Comparison of ENCODE assay signal across 8 cellular contexts in genomic region chr11:74493816-74494630, GRCh38. TPM values are rescaled to one million over a fixed set of nuclear protein-coding genes. Genes with fewer than 3 reads are reported as not detected.
A peak's percentile ranks its signal among the peaks of the same experiment; 100 is the strongest.
DNase-seq lines count a peak whose midpoint lies in the region; ATAC-seq, FAIRE-seq and TF ChIP-seq lines count a peak whose summit lies in the region.

No MANE protein-coding gene starts in this region.

- peak overlapping the region; percentile 89 to 100 (median 99) for H3K27ac ChIP-seq in heart left ventricle
- H3K27ac ChIP-seq in esophagus (ENCODE audit: low read depth in 2 of 2, low read length in 1 of 2): peak overlapping the region; percentile 99 to 100
- H3K27ac ChIP-seq in pancreas: peak overlapping the region; percentile 98 to 100 (median 100)

- H3K4me1 ChIP-seq in heart left ventricle (peaks cover 0 to 18% (median 12%) of the 10 kb centered on the region in 12 donors), esophagus (ENCODE audit: control insufficient read depth in 2 of 2, insufficient read depth in 2 of 2, low read length in 1 of 2) (peaks cover 0 to 2% of the 10 kb centered on the region in 2 donors), pancreas (peaks cover 0 to 6% (median 0%) of the 10 kb centered on the region in 3 donors)

- peaks cover 0 to 18% (median 2%) of the 10 kb centered on the region in 12 donors for H3K9me3 ChIP-seq in heart left ventricle
- H3K9me3 ChIP-seq in esophagus (ENCODE audit: control insufficient read depth in 2 of 2, insufficient read depth in 1 of 2, low read depth in 1 of 2, low read length in 1 of 2): no peaks in the 10 kb centered on the region
- no peaks in the 10 kb centered on the region for H3K9me3 ChIP-seq in pancreas

- H3K36me3 ChIP-seq in heart left ventricle: peaks cover 0 to 11% (median 0%) of the 10 kb centered on the region in 9 donors
- H3K36me3 ChIP-seq in esophagus (ENCODE audit: control insufficient read depth in 2 of 2, insufficient read depth in 2 of 2, low read length in 1 of 2): no peaks in the 10 kb centered on the region
- no peaks in the 10 kb centered on the region for H3K36me3 ChIP-seq in pancreas

- H3K4me3 ChIP-seq in heart left ventricle: peak overlapping the region; percentile 79 to 98 (median 92)
- H3K4me3 ChIP-seq in esophagus (ENCODE audit: low read depth in 1 of 2, low read length in 2 of 2): peak overlapping the region; percentile 73 to 94
- H3K4me3 ChIP-seq in pancreas: peak overlapping the region; percentile 69 to 97 (median 76)

- TF ChIP-seq CTCF in heart left ventricle (IDR thresholded peaks at IDR 0.05): no peak
- TF ChIP-seq CTCF in pancreas (IDR thresholded peaks at IDR 0.05): no peak
- no peak for TF ChIP-seq CTCF in GM20000 (IDR thresholded peaks at IDR 0.05; ENCODE audit: extremely low read depth, missing control alignments)

- H3K27me3 ChIP-seq in heart left ventricle (no peaks in the 10 kb centered on the region), esophagus (ENCODE audit: control insufficient read depth in 1 of 2, insufficient read depth in 2 of 2, low read length in 2 of 2) (no peaks in the 10 kb centered on the region), pancreas (no peaks in the 10 kb centered on the region)

- no peak for FAIRE-seq in pancreas (lab: Jason Lieb, UNC)

- TF ChIP-seq POLR2A in heart left ventricle (IDR thresholded peaks at IDR 0.05): no peak

- 14 to 19% (median 17%) methylated on average over 12 of the region's 12 CpGs for WGBS in heart left ventricle, 4 donors
- 8 to 11% methylated on average over 12 of the region's 12 CpGs for WGBS in esophagus, 2 donors
- WGBS in pancreas, 2 donors: 2 to 5% methylated on average over 12 of the region's 12 CpGs

- ATAC-seq in heart left ventricle: no peak
- ATAC-seq in pancreas: peak in 1 of 4 donors; percentile 5

- intact Hi-C loops in heart left ventricle (cut with DNase I): loop anchor here in 2 of 10 donors (5.0 kb wide), 3 partner anchors 37 to 97 kb away; partner anchors contain the start of gene PGM2L1 (in 2 of the 2)
- intact Hi-C loops in cardiac septum (cut with DNase I): loop anchor here (2.0 kb wide), 1 partner anchor 97 kb away; no protein-coding TSS in a partner anchor
- intact Hi-C loops in pancreas (cut with DNase I): no loop called here

- DNase-seq in heart left ventricle (no peak), cardiac septum (ENCODE audit: low spot score) (no peak), RPMI7951 (ENCODE audit: low read depth) (peak; percentile 88), pancreas (peak in 2 of 6 donors; percentile 8 to 16), foreskin melanocyte (no peak), cerebellar cortex (ENCODE audit: low spot score) (no peak), GM20000 (ENCODE audit: low spot score) (no peak)

RNA-seq across cellular contexts. Expression of gene LIPT2, which starts 0.5 kb away (rescaled TPM):
- total RNA-seq in heart left ventricle (1 to 10 TPM in 8 of 9 donors, under 1 TPM in 1; 0.93 to 3.9 (median 1.6) TPM), cardiac septum (1.8 TPM), pancreas (1 to 10 TPM in 5 of 6 donors, under 1 TPM in 1; 0.71 to 4.1 (median 2.2) TPM)
- polyA plus RNA-seq in heart left ventricle (1 to 10 TPM in 1 of 2 donors, under 1 TPM in 1; 0.64 to 1.3 TPM), esophagus (1 to 10 TPM; 1.5 to 2.5 TPM), pancreas (1 to 10 TPM; 1.3 to 1.6 TPM)
- total RNA-seq in RPMI7951 (2014; rRNA removed; shearing (Covaris generic)): 5.0 and 5.4 TPM in 2 replicates

RNA-seq across cellular contexts. Expression of gene KCNE3, which starts 26.7 kb away (rescaled TPM):
- total RNA-seq in heart left ventricle (1 to 10 TPM; 1.3 to 9.5 (median 2.4) TPM), cardiac septum (2.1 TPM), pancreas (10 to 100 TPM in 1 of 6 donors, 1 to 10 TPM in 5; 4.2 to 10.9 (median 6.1) TPM)
- polyA plus RNA-seq in heart left ventricle (1 to 10 TPM; 1.3 to 1.4 TPM), esophagus (1 to 10 TPM; 1.7 to 4.6 TPM), pancreas (1 to 10 TPM; 4.1 to 4.4 TPM)
- 1.3 and 1.9 TPM in 2 replicates for total RNA-seq in RPMI7951 (2014; rRNA removed; shearing (Covaris generic))
